Comparison of ENCODE assay signal across 8 cellular contexts in genomic region chr17:44970136-44970737, GRCh38. TPM values are rescaled to one million over a fixed set of nuclear protein-coding genes. Genes with fewer than 3 reads are reported as not detected.
A peak's percentile ranks its signal among the peaks of the same experiment; 100 is the strongest.
DNase-seq lines count a peak whose midpoint lies in the region; FAIRE-seq and TF ChIP-seq lines count a peak whose summit lies in the region.

No MANE protein-coding gene starts in this region.

- no peak for FAIRE-seq in GM12892 (lab: Jason Lieb, UNC)

- POLR2A ChIA-PET in BJ (lab: Charles Lee), result interaction anchor here (0.7 kb wide), 1 partner anchor 52 kb away, joined by 4 read pairs; no protein-coding TSS in a partner anchor

- H3K27me3 ChIP-seq in BJ (ENCODE audit: control insufficient read depth, insufficient read depth, low read length) (peaks cover 23% of the 10 kb centered on the region), HL-60 (ENCODE audit: insufficient read depth, poor library complexity, severe bottlenecking) (peaks cover 50% of the 10 kb centered on the region), adipocyte (replicated peaks; ENCODE audit: control insufficient read depth, insufficient read depth, low read length) (peaks cover 36% of the 10 kb centered on the region)

- H3K27ac ChIP-seq in HL-60 (replicated peaks), result no peak overlapping the region

- H3K4me1 ChIP-seq in adipocyte (ENCODE audit: control insufficient read depth, insufficient read depth, low read length), result peaks cover 14% of the 10 kb centered on the region

- DNase-seq in BJ (ENCODE audit: low read depth) (no peak), HL-60 (ENCODE audit: low read depth in 1 of 2, low spot score in 1 of 2) (no peak), adipocyte (ENCODE audit: low read depth) (peak; percentile 43), HUDEP-2 (lab: John Stamatoyannopoulos, UW; ENCODE audit: unreplicated experiment in 76 of 76) (no peak), GM12892 (ENCODE audit: insufficient read length) (no peak), SW480 (ENCODE audit: low spot score) (no peak)
- peak; percentile 47 for DNase-seq in stimulated activated CD8-positive, alpha-beta memory T cell treated with anti-CD3 and anti-CD28 coated beads, Interleukin-4, amount 100 ng/mL, for 48 hours

- H3K4me3 ChIP-seq in BJ (ENCODE audit: low read depth, low read length), result peak overlapping the region; percentile 47
- H3K4me3 ChIP-seq in HL-60 (replicated peaks; ENCODE audit: insufficient read depth, low read length), result peak overlapping the region; percentile 6; the same call in 1 of the 2 replicates
- peak overlapping the region; percentile 70 for H3K4me3 ChIP-seq in adipocyte (ENCODE audit: low read length)
- H3K4me3 ChIP-seq in iPS-11a (ENCODE audit: low read depth, low read length), result peak overlapping the region; percentile 53

- CTCF ChIA-PET in BJ (lab: Yijun Ruan, JAX), result interaction anchor here (0.5 kb wide), 1 partner anchor 158 kb away, joined by 6 read pairs; no protein-coding TSS in a partner anchor

- TF ChIP-seq CTCF in BJ (IDR thresholded peaks at IDR 0.05; ENCODE audit: insufficient read depth, low read depth, low read length) (no peak), HL-60 (IDR thresholded peaks at IDR 0.05; ENCODE audit: insufficient read depth, low read length) (no peak)

- H3K9me3 ChIP-seq in adipocyte (ENCODE audit: control insufficient read depth, low read length), result no peaks in the 10 kb centered on the region

- no peak for TF ChIP-seq POLR2A in GM12892 (IDR thresholded peaks at IDR 0.05; ENCODE audit: low read depth, low read length)

- H3K9ac ChIP-seq in adipocyte (ENCODE audit: low read length), result peak overlapping the region; percentile 58

- no peaks in the 10 kb centered on the region for H3K36me3 ChIP-seq in BJ (ENCODE audit: control insufficient read depth, insufficient read depth, low read length)
- H3K36me3 ChIP-seq in adipocyte (ENCODE audit: control insufficient read depth, insufficient read depth, low read length, severe bottlenecking), result no peaks in the 10 kb centered on the region

RNA-seq across cellular contexts. Expression of gene C1QL1, which starts 2.1 kb away (rescaled TPM):
- polyA plus RNA-seq in BJ (2011; rRNA removed), result 0.39 and 0.50 TPM in 2 replicates
- polyA minus RNA-seq in BJ (2011; rRNA and poly(A)+ RNA removed), result 0.15 TPM in 1 of 2 replicates, not detected in the other
- polyA plus RNA-seq in GM12892 (2012; ENCODE audit: missing spikeins), result not detected

RNA-seq across cellular contexts. Expression of gene KIF18B, which starts 22.7 kb away (rescaled TPM):
- polyA plus RNA-seq in BJ (2011; rRNA removed), result 5.5 and 10.6 TPM in 2 replicates
- polyA minus RNA-seq in BJ (2011; rRNA and poly(A)+ RNA removed), result 21.8 and 25.9 TPM in 2 replicates
- 9.7 TPM for polyA plus RNA-seq in GM12892 (2012; ENCODE audit: missing spikeins)

RNA-seq across cellular contexts. Expression of gene GFAP, which starts 54.9 kb away (rescaled TPM):
- polyA plus RNA-seq in BJ (2011; rRNA removed), result 0.13 and 0.23 TPM in 2 replicates
- polyA minus RNA-seq in BJ (2011; rRNA and poly(A)+ RNA removed), result 0.09 and 0.10 TPM in 2 replicates
- polyA plus RNA-seq in GM12892 (2012; ENCODE audit: missing spikeins), result 0.19 TPM

Comparison
In these comparisons a context has a peak if more than half of its experiments do, and no peak if none do; other contexts are left out.
1. DNase-seq: peak in adipocyte (single experiment) and stimulated activated CD8-positive, alpha-beta memory T cell treated with anti-CD3 and anti-CD28 coated beads, Interleukin-4, amount 100 ng/mL, for 48 hours (single experiment); none in BJ (single experiment), HL-60 (0 of 2), HUDEP-2 (0 of 76), GM12892 (single experiment) and SW480 (single experiment).
2. H3K4me3 ChIP-seq: peak in every context shown above with its lines; median percentile 70 in adipocyte; 53 in iPS-11a; 47 in BJ; 6 in HL-60.